In the genomic region with DNA sequence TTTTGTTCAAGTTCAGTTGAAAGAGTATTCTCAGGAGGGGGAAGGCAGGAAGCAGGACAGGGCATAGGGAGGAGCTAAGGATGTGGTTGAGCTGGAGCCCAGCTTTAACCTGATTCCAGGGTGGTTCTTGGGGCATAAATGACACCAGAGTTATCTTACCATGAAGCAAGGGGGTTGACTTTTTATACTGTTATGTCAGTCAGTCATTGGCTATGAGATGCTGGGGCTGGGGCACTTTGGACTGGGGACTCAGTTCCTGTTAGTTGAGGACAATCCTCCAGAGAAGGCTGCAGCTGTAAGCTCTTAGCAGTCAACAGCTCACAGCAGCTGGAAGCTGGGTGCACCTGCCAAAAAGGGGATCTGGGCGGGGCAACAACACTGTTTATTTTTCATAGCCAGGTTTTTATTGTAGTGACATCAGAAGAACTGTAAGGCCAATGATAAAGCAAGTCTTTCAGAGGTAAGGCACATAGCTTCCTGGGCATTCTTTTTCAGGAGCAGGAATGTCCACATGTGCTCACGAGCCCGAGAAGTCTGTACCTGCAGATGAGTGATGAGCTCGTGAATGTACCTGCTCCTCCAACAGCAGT, we compare ENCODE assay signal across 8 cellular contexts.
DNase-seq lines count a peak whose midpoint lies in the region; ATAC-seq and TF ChIP-seq lines count a peak whose summit lies in the region.

No MANE protein-coding gene starts in this region.

- H3K4me1 ChIP-seq in lower lobe of right lung (no peaks in the 10 kb centered on the region), SK-N-SH (ENCODE audit: control insufficient read depth in 1 of 2, insufficient read depth in 2 of 2, low read depth in 1 of 2, low read length in 1 of 2) (no peaks in the 10 kb centered on the region)

- no peak overlapping the region for H3K27ac Mint-ChIP-seq in activated CD4-positive, alpha-beta T cell treated with anti-CD3 and anti-CD28 coated beads, Interleukin-2, amount 10 ng/mL, durations not matched to agents 24 days and 14 days
- H3K27ac Mint-ChIP-seq in activated CD4-positive, alpha-beta T cell treated with anti-CD3 and anti-CD28 coated beads for 36 hours = no peak overlapping the region

- 42% methylated on average over 4 of the region's 4 CpGs for WGBS in SK-N-SH (ENCODE audit: low lambda C conversion rate)

- POLR2A ChIA-PET in activated CD4-positive, alpha-beta T cell treated with anti-CD3 and anti-CD28 coated beads for 36 hours (lab: Charles Lee) = interaction anchor here (0.5 to 0.8 kb wide), 2 partner anchors 72 to 1872 kb away, joined by 3 to 7 read pairs; no protein-coding TSS in a partner anchor
- POLR2A ChIA-PET in SK-N-SH (lab: Yijun Ruan, JAX) = no interaction called here

- CTCF ChIA-PET in activated CD4-positive, alpha-beta T cell treated with anti-CD3 and anti-CD28 coated beads for 36 hours (lab: Charles Lee) = interaction anchor here (0.5 to 1.0 kb wide), 2 partner anchors 24 to 229 kb away, joined by 3 to 4 read pairs; no protein-coding TSS in a partner anchor
- CTCF ChIA-PET in SK-N-SH (lab: Yijun Ruan, JAX) = no interaction called here

- TF ChIP-seq CTCF in lower lobe of right lung (IDR thresholded peaks at IDR 0.05) (no peak), SK-N-SH (IDR thresholded peaks at IDR 0.05) (no peak)

- intact Hi-C loops in activated CD4-positive, alpha-beta T cell treated with anti-CD3 and anti-CD28 coated beads, Interleukin-2, amount 10 ng/mL, durations not matched to agents 24 days and 14 days (cut with micrococcal nuclease) = no loop called here
- intact Hi-C loops in activated CD4-positive, alpha-beta T cell treated with anti-CD3 and anti-CD28 coated beads for 36 hours (cut with DNase I, micrococcal nuclease) = no loop called here
- intact Hi-C loops in lower lobe of right lung (cut with DNase I) = no loop called here

- no peak for ATAC-seq in activated CD4-positive, alpha-beta T cell treated with anti-CD3 and anti-CD28 coated beads for 36 hours
- peak; percentile 44 for ATAC-seq in HG03064 (IDR thresholded peaks at IDR 0.05; ENCODE audit: low read depth, unreplicated experiment)
- peak; percentile 38 to 43 for ATAC-seq in lower lobe of right lung
- no peak for ATAC-seq in GM19455 (IDR thresholded peaks at IDR 0.05; ENCODE audit: unreplicated experiment)

- DNase-seq in activated CD4-positive, alpha-beta T cell treated with anti-CD3 and anti-CD28 coated beads, Interleukin-2, amount 10 ng/mL, durations not matched to agents 24 days and 14 days = peak; percentile 60
- no peak for DNase-seq in activated CD4-positive, alpha-beta T cell treated with anti-CD3 and anti-CD28 coated beads for 36 hours
- DNase-seq in NCI-H510A treated with DMSO at 0.1 percent for 48 hours (lab: John Stamatoyannopoulos, UW) = peak; percentile 80
- no peak for DNase-seq in lower lobe of right lung
- DNase-seq in retina = no peak
- DNase-seq in SK-N-SH = no peak

- H3K9me2 ChIP-seq in SK-N-SH = no peaks in the 10 kb centered on the region

- no peak for TF ChIP-seq EP300 in SK-N-SH (IDR thresholded peaks at IDR 0.05; ENCODE audit: borderline replicate concordance in 1 of 2, low read depth in 1 of 2, low read length in 1 of 2)

- H3K27me3 Mint-ChIP-seq in activated CD4-positive, alpha-beta T cell treated with anti-CD3 and anti-CD28 coated beads, Interleukin-2, amount 10 ng/mL, durations not matched to agents 24 days and 14 days = no peaks in the 10 kb centered on the region
- no peaks in the 10 kb centered on the region for H3K27me3 Mint-ChIP-seq in activated CD4-positive, alpha-beta T cell treated with anti-CD3 and anti-CD28 coated beads for 36 hours

- H3K9me3 ChIP-seq in lower lobe of right lung (no peaks in the 10 kb centered on the region), SK-N-SH (no peaks in the 10 kb centered on the region)

- H3K79me2 ChIP-seq in SK-N-SH (ENCODE audit: insufficient read depth) = no peaks in the 10 kb centered on the region

- H3K4me1 Mint-ChIP-seq in activated CD4-positive, alpha-beta T cell treated with anti-CD3 and anti-CD28 coated beads, Interleukin-2, amount 10 ng/mL, durations not matched to agents 24 days and 14 days = peaks cover 13% of the 10 kb centered on the region
- H3K4me1 Mint-ChIP-seq in activated CD4-positive, alpha-beta T cell treated with anti-CD3 and anti-CD28 coated beads for 36 hours = peaks cover 18% of the 10 kb centered on the region

- H4K20me1 ChIP-seq in SK-N-SH (ENCODE audit: insufficient read depth) = no peaks in the 10 kb centered on the region

- H2AFZ ChIP-seq in SK-N-SH (ENCODE audit: low read depth) = no peak overlapping the region

- no peaks in the 10 kb centered on the region for H3K36me3 ChIP-seq in lower lobe of right lung
- no peaks in the 10 kb centered on the region for H3K36me3 ChIP-seq in SK-N-SH (replicated peaks in 1 of 2; ENCODE audit: control insufficient read depth in 1 of 2, insufficient read depth in 2 of 2, low read length in 1 of 2)

- TF ChIP-seq RAD21 in SK-N-SH (IDR thresholded peaks at IDR 0.05; ENCODE audit: low read length) = no peak

- H3K27me3 ChIP-seq in lower lobe of right lung (ENCODE audit: low read depth) (no peaks in the 10 kb centered on the region), SK-N-SH (ENCODE audit: insufficient read depth) (no peaks in the 10 kb centered on the region)

- H3K4me2 ChIP-seq in SK-N-SH = no peak overlapping the region

- peak overlapping the region; percentile 46 for H3K27ac ChIP-seq in lower lobe of right lung
- no peak overlapping the region for H3K27ac ChIP-seq in SK-N-SH (ENCODE audit: low read depth in 2 of 2, low read length in 1 of 2)

- H3F3A ChIP-seq in SK-N-SH (replicated peaks; ENCODE audit: insufficient read depth) = no peaks in the 10 kb centered on the region

- no peak overlapping the region for H3K9ac ChIP-seq in SK-N-SH

- H3K36me3 Mint-ChIP-seq in activated CD4-positive, alpha-beta T cell treated with anti-CD3 and anti-CD28 coated beads, Interleukin-2, amount 10 ng/mL, durations not matched to agents 24 days and 14 days (ENCODE audit: low read depth) = no peaks in the 10 kb centered on the region
- H3K36me3 Mint-ChIP-seq in activated CD4-positive, alpha-beta T cell treated with anti-CD3 and anti-CD28 coated beads for 36 hours (ENCODE audit: low read depth) = no peaks in the 10 kb centered on the region

- no peaks in the 10 kb centered on the region for H3K9me3 Mint-ChIP-seq in activated CD4-positive, alpha-beta T cell treated with anti-CD3 and anti-CD28 coated beads, Interleukin-2, amount 10 ng/mL, durations not matched to agents 24 days and 14 days
- no peaks in the 10 kb centered on the region for H3K9me3 Mint-ChIP-seq in activated CD4-positive, alpha-beta T cell treated with anti-CD3 and anti-CD28 coated beads for 36 hours (ENCODE audit: low read depth)

- H3K4me3 ChIP-seq in lower lobe of right lung (no peak overlapping the region), SK-N-SH (ENCODE audit: low read depth in 2 of 2, low read length in 1 of 2) (no peak overlapping the region)

- peak overlapping the region; percentile 26 for H3K4me3 Mint-ChIP-seq in activated CD4-positive, alpha-beta T cell treated with anti-CD3 and anti-CD28 coated beads, Interleukin-2, amount 10 ng/mL, durations not matched to agents 24 days and 14 days
- no peak overlapping the region for H3K4me3 Mint-ChIP-seq in activated CD4-positive, alpha-beta T cell treated with anti-CD3 and anti-CD28 coated beads for 36 hours

TF ChIP-seq in SK-N-SH, 30 proteins besides CTCF, POLR2A, EP300 and RAD21:
- TF ChIP-seq CHD2 (IDR thresholded peaks at IDR 0.05; ENCODE audit: low read length, partially characterized antibody) (no peak), RCOR1 (IDR thresholded peaks at IDR 0.05; ENCODE audit: low read length) (no peak), FOXM1 (IDR thresholded peaks at IDR 0.05; ENCODE audit: low read depth) (no peak), EZH2phosphoT487 (IDR thresholded peaks at IDR 0.05; ENCODE audit: borderline replicate concordance, low read depth) (no peak), FOSL2 (IDR thresholded peaks at IDR 0.05; ENCODE audit: borderline replicate concordance, low read depth) (no peak)
- TF ChIP-seq, protein P1, sequence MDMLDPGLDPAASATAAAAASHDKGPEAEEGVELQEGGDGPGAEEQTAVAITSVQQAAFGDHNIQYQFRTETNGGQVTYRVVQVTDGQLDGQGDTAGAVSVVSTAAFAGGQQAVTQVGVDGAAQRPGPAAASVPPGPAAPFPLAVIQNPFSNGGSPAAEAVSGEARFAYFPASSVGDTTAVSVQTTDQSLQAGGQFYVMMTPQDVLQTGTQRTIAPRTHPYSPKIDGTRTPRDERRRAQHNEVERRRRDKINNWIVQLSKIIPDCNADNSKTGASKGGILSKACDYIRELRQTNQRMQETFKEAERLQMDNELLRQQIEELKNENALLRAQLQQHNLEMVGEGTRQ (IDR thresholded peaks at IDR 0.05; ENCODE audit: borderline replicate concordance, low read depth, low read length) = no peak
- TF ChIP-seq, protein P2, sequence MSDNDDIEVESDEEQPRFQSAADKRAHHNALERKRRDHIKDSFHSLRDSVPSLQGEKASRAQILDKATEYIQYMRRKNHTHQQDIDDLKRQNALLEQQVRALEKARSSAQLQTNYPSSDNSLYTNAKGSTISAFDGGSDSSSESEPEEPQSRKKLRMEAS (IDR thresholded peaks at IDR 0.05; ENCODE audit: low read depth) = no peak

Comparison
In these comparisons a context has a peak if more than half of its experiments do, and no peak if none do; other contexts are left out.
1. DNase-seq: peak in activated CD4-positive, alpha-beta T cell treated with anti-CD3 and anti-CD28 coated beads, Interleukin-2, amount 10 ng/mL, durations not matched to agents 24 days and 14 days (single experiment) and NCI-H510A treated with DMSO at 0.1 percent for 48 hours (single experiment); none in activated CD4-positive, alpha-beta T cell treated with anti-CD3 and anti-CD28 coated beads for 36 hours (single experiment), lower lobe of right lung (single experiment), retina (single experiment) and SK-N-SH (single experiment).
2. ATAC-seq: peak in HG03064 (single experiment) and lower lobe of right lung (2 of 2); none in activated CD4-positive, alpha-beta T cell treated with anti-CD3 and anti-CD28 coated beads for 36 hours (single experiment) and GM19455 (single experiment).